Comparison of ENCODE assay signal across 1 cellular context in the genomic region with DNA sequence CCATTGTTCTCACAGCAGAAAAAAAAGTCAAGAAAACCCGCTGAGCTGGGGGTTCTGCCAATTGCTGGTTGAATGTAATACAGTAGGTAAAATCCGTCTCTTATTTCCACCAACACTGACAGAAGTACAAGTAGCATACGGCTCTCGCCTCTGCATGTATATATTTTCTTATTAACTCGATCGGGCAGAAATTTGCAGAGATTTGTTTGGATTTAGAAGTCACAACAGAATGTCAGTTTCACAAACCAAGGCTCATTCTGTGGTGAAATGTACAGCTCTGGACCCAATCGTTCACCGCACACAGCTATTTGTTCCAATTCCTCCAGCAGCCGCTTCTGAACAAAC.
TF ChIP-seq lines count a peak whose summit lies in the region.

No MANE protein-coding gene starts in this region.

TF ChIP-seq in SK-N-SH treated with all-trans-retinoic acid at 6 μM for 48 hours, 23 proteins besides CTCF, POLR2A, EP300 and RAD21 (continued from another document):
- no peak for TF ChIP-seq TSHZ2 (CRISPR knock-in tag; IDR thresholded peaks at IDR 0.05)
- no peak for TF ChIP-seq GLIS3 (CRISPR knock-in tag; IDR thresholded peaks at IDR 0.05)
- TF ChIP-seq, protein P1, sequence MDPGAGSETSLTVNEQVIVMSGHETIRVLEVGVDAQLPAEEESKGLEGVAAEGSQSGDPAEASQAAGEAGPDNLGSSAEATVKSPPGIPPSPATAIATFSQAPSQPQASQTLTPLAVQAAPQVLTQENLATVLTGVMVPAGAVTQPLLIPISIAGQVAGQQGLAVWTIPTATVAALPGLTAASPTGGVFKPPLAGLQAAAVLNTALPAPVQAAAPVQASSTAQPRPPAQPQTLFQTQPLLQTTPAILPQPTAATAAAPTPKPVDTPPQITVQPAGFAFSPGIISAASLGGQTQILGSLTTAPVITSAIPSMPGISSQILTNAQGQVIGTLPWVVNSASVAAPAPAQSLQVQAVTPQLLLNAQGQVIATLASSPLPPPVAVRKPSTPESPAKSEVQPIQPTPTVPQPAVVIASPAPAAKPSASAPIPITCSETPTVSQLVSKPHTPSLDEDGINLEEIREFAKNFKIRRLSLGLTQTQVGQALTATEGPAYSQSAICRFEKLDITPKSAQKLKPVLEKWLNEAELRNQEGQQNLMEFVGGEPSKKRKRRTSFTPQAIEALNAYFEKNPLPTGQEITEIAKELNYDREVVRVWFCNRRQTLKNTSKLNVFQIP (CRISPR knock-in tag; IDR thresholded peaks at IDR 0.05; ENCODE audit: borderline replicate concordance, low read depth), result no peak
- TF ChIP-seq ZNF565 (CRISPR knock-in tag; conservative IDR thresholded peaks at IDR 0.05; ENCODE audit: low read depth), result no peak
